Comparison of ENCODE assay signal across 14 cellular contexts in genomic region chr12:56130876-56131275, GRCh38. TPM values are rescaled to one million over a fixed set of nuclear protein-coding genes. Genes with fewer than 3 reads are reported as not detected.
DNase-seq lines count a peak whose midpoint lies in the region; ATAC-seq and TF ChIP-seq lines count a peak whose summit lies in the region.
"Had no signal": no experiment of that assay in that cellular context is flagged by ENCODE, and none has a peak within 500 bp of the region (broad histone marks: within the 10 kb centered on the region; RNA-seq: fewer than 3 reads in every experiment).

No MANE protein-coding gene starts in this region.

- H3K4me3 ChIP-seq in SK-N-SH (ENCODE audit: low read depth in 2 of 2, low read length in 1 of 2) (no peak overlapping the region), Loucy (ENCODE audit: low read length, poor library complexity, severe bottlenecking) (peak overlapping the region; percentile 87), gastrocnemius medialis (no peak overlapping the region)
- no peak overlapping the region for H3K4me3 ChIP-seq in effector memory CD4-positive, alpha-beta T cell (ENCODE audit: insufficient read depth, low read depth, low read length, poor library complexity, severe bottlenecking)
- H3K4me3 ChIP-seq: HAP-1 had no signal

- H3K4me2 ChIP-seq in SK-N-SH (peak overlapping the region; percentile 98; the same call in 1 of the 2 replicates), Loucy (ENCODE audit: low read depth, low read length, poor library complexity, severe bottlenecking) (peak overlapping the region; percentile 94)

- no peak for TF ChIP-seq RAD21 in SK-N-SH (IDR thresholded peaks at IDR 0.05; ENCODE audit: low read length)

- ATAC-seq in SK-N-SH treated with all-trans-retinoic acid at 6 μM for 48 hours = no peak
- ATAC-seq in gastrocnemius medialis = no peak
- no peak for ATAC-seq in GM21825 (IDR thresholded peaks at IDR 0.05; ENCODE audit: unreplicated experiment)
- ATAC-seq: foreskin keratinocyte had no signal

- POLR2A ChIA-PET in SK-N-SH (lab: Yijun Ruan, JAX) = no interaction called here

- no peaks in the 10 kb centered on the region for H3K27me3 ChIP-seq in SK-N-SH (ENCODE audit: insufficient read depth)
- H3K27me3 ChIP-seq in Loucy (ENCODE audit: insufficient read depth, low read length, poor library complexity, severe bottlenecking) = no peaks in the 10 kb centered on the region
- H3K27me3 ChIP-seq in effector memory CD4-positive, alpha-beta T cell (replicated peaks; ENCODE audit: control insufficient read depth, insufficient read depth, low read length, poor library complexity, severe bottlenecking) = no peaks in the 10 kb centered on the region
- H3K27me3 ChIP-seq in gastrocnemius medialis = no peaks in the 10 kb centered on the region
- H3K27me3 ChIP-seq: dorsolateral prefrontal cortex, foreskin keratinocyte had no signal

- in situ Hi-C loops in gastrocnemius medialis (cut with MboI; ENCODE audit: low sequenced_read_pairs in 4 of 4) = no loop called here

- TF ChIP-seq CTCF in SK-N-SH (IDR thresholded peaks at IDR 0.05) (no peak), Loucy (conservative IDR thresholded peaks at IDR 0.05; ENCODE audit: low read length) (no peak), gastrocnemius medialis (IDR thresholded peaks at IDR 0.05 in 4 of 5, conservative IDR thresholded peaks at IDR 0.05 in 1 of 5) (no peak)

- TF ChIP-seq POLR2A in gastrocnemius medialis (IDR thresholded peaks at IDR 0.05) = no peak

- WGBS in SK-N-SH (ENCODE audit: low lambda C conversion rate) = 98% methylated on average over 4 of the region's 4 CpGs

- peaks cover 13 to 23% of the 10 kb centered on the region in 2 experiments for H3K4me1 ChIP-seq in SK-N-SH (ENCODE audit: control insufficient read depth in 1 of 2, insufficient read depth in 2 of 2, low read depth in 1 of 2, low read length in 1 of 2)
- peaks cover 41% of the 10 kb centered on the region for H3K4me1 ChIP-seq in Loucy (ENCODE audit: insufficient read depth, low read length, poor library complexity, severe bottlenecking)
- peaks cover 30% of the 10 kb centered on the region for H3K4me1 ChIP-seq in effector memory CD4-positive, alpha-beta T cell (ENCODE audit: control insufficient read depth, insufficient read depth, low read length, poor library complexity, severe bottlenecking)
- peaks cover 29 to 30% of the 10 kb centered on the region in 2 donors for H3K4me1 ChIP-seq in gastrocnemius medialis

- H3K9ac ChIP-seq in SK-N-SH (no peak overlapping the region), Loucy (ENCODE audit: low read depth, low read length, poor library complexity, severe bottlenecking) (peak overlapping the region; percentile 86)

- H3F3A ChIP-seq in SK-N-SH (replicated peaks; ENCODE audit: insufficient read depth) (peaks cover 18% of the 10 kb centered on the region), Loucy (ENCODE audit: low read depth) (peaks cover 7% of the 10 kb centered on the region)

- H3K36me3 ChIP-seq in SK-N-SH (replicated peaks in 1 of 2; ENCODE audit: control insufficient read depth in 1 of 2, insufficient read depth in 2 of 2, low read length in 1 of 2) (peaks cover 38 to 47% of the 10 kb centered on the region in 2 experiments), Loucy (ENCODE audit: insufficient read depth, low read length) (peaks cover 33% of the 10 kb centered on the region; the same call in 1 of the 2 replicates), gastrocnemius medialis (peaks cover 0 to 56% of the 10 kb centered on the region in 2 donors)
- H3K36me3 ChIP-seq in effector memory CD4-positive, alpha-beta T cell (ENCODE audit: control insufficient read depth, insufficient read depth, low read length) = peaks cover 53% of the 10 kb centered on the region

- H3K27ac ChIP-seq in SK-N-SH (ENCODE audit: low read depth in 2 of 2, low read length in 1 of 2) = no peak overlapping the region
- peak overlapping the region; percentile 76 for H3K27ac ChIP-seq in effector memory CD4-positive, alpha-beta T cell (ENCODE audit: insufficient read depth, low read length, poor library complexity, severe bottlenecking)
- H3K27ac ChIP-seq in gastrocnemius medialis = peak overlapping the region; percentile 92 to 99 (median 98)
- H3K27ac ChIP-seq: foreskin keratinocyte had no signal

- H3K9me2 ChIP-seq in SK-N-SH (no peaks in the 10 kb centered on the region), Loucy (replicated peaks; ENCODE audit: low read depth, low read length) (no peaks in the 10 kb centered on the region)

- intact Hi-C loops in gastrocnemius medialis (cut with DNase I; ENCODE audit: low total_unique reads) = no loop called here

- peaks cover 39% of the 10 kb centered on the region for H3K79me2 ChIP-seq in SK-N-SH (ENCODE audit: insufficient read depth)
- H3K79me2 ChIP-seq in Loucy (ENCODE audit: insufficient read depth, low read length) = peaks cover 42% of the 10 kb centered on the region

- H4K20me1 ChIP-seq in SK-N-SH (ENCODE audit: insufficient read depth) (no peaks in the 10 kb centered on the region), Loucy (ENCODE audit: insufficient read depth, low read length, poor library complexity, severe bottlenecking) (peaks cover 5% of the 10 kb centered on the region)

- TF ChIP-seq EP300 in SK-N-SH (IDR thresholded peaks at IDR 0.05; ENCODE audit: borderline replicate concordance in 1 of 2, low read depth in 1 of 2, low read length in 1 of 2) = no peak

- CTCF ChIA-PET in SK-N-SH (lab: Yijun Ruan, JAX) = interaction anchor here (1.4 to 16.0 kb wide), 2 partner anchors 55 to 75 kb away, joined by 4 to 272 read pairs; partner anchors contain the start of gene SMARCC2

- no peaks in the 10 kb centered on the region for H3K9me3 ChIP-seq in SK-N-SH
- H3K9me3 ChIP-seq in Loucy (ENCODE audit: insufficient read depth, low read depth, low read length) = no peaks in the 10 kb centered on the region
- no peaks in the 10 kb centered on the region for H3K9me3 ChIP-seq in effector memory CD4-positive, alpha-beta T cell (ENCODE audit: control insufficient read depth, low read length)
- H3K9me3 ChIP-seq in gastrocnemius medialis = no peaks in the 10 kb centered on the region
- H3K9me3 ChIP-seq: HAP-1 had no signal

- H2AFZ ChIP-seq in SK-N-SH (ENCODE audit: low read depth) (no peak overlapping the region), Loucy (ENCODE audit: low read length) (no peak overlapping the region)

- DNase-seq in SK-N-SH (no peak), gastrocnemius medialis (no peak), SKM-1 (lab: John Stamatoyannopoulos, UW; ENCODE audit: unreplicated experiment) (no peak)
- no peak for DNase-seq in effector memory CD4-positive, alpha-beta T cell
- no peak for DNase-seq in activated CD4-positive, CD25-positive, alpha-beta regulatory T cell (lab: John Stamatoyannopoulos, UW)
- DNase-seq: 8988T; activated CD4-positive, alpha-beta T cell treated with anti-CD3 and anti-CD28 coated beads, Interleukin-2, amount 50 U/mL, for 48 hours; dorsolateral prefrontal cortex; foreskin keratinocyte; retina had no signal

TF ChIP-seq in SK-N-SH, 30 proteins besides CTCF, POLR2A, EP300 and RAD21 (continues in another document):
- TF ChIP-seq EZH2phosphoT487 (IDR thresholded peaks at IDR 0.05; ENCODE audit: borderline replicate concordance, low read depth) = no peak
- no peak for TF ChIP-seq FOSL2 (IDR thresholded peaks at IDR 0.05; ENCODE audit: borderline replicate concordance, low read depth)
- TF ChIP-seq RCOR1 (IDR thresholded peaks at IDR 0.05; ENCODE audit: low read length) = no peak
- TF ChIP-seq MAX (IDR thresholded peaks at IDR 0.05; ENCODE audit: low read depth) = no peak
- TF ChIP-seq RXRA (IDR thresholded peaks at IDR 0.05; ENCODE audit: borderline replicate concordance, low read depth) = no peak
- TF ChIP-seq FOXJ3 (CRISPR knock-in tag; IDR thresholded peaks at IDR 0.05) = no peak
- TF ChIP-seq SMC3 (IDR thresholded peaks at IDR 0.05; ENCODE audit: low read depth, low read length) = no peak

TF ChIP-seq in SK-N-SH treated with all-trans-retinoic acid at 6 μM for 48 hours, 23 proteins besides CTCF, POLR2A, EP300 and RAD21 (continues in another document):
- no peak for TF ChIP-seq ZNF565 (CRISPR knock-in tag; conservative IDR thresholded peaks at IDR 0.05; ENCODE audit: low read depth)
- TF ChIP-seq ZNF70 (CRISPR knock-in tag; IDR thresholded peaks at IDR 0.05) = no peak
- no peak for TF ChIP-seq ISL1 (CRISPR knock-in tag; IDR thresholded peaks at IDR 0.05)
- no peak for TF ChIP-seq PATZ1 (CRISPR knock-in tag; IDR thresholded peaks at IDR 0.05; ENCODE audit: borderline replicate concordance)

RNA-seq across cellular contexts. Expression of gene ESYT1, which starts 2.8 kb away (rescaled TPM):
- 132 and 143 TPM in 2 replicates for polyA plus RNA-seq in SK-N-SH (2012; rRNA removed)
- polyA plus RNA-seq in SK-N-SH (2012; cell fraction: cytosol; rRNA removed) = 76.6 and 100 TPM in 2 replicates
- 203 and 237 TPM in 2 replicates for polyA plus RNA-seq in SK-N-SH (2012; cell fraction: nucleus; rRNA removed)
- 10 to 100 TPM; 45.9 to 77.7 (median 62.1) TPM for total RNA-seq in gastrocnemius medialis

RNA-seq across cellular contexts. Expression of gene ZC3H10, which starts 12.8 kb away (rescaled TPM):
- polyA plus RNA-seq in SK-N-SH (2012; rRNA removed) = 1.9 and 2.0 TPM in 2 replicates
- polyA plus RNA-seq in SK-N-SH (2012; cell fraction: cytosol; rRNA removed) = 1.1 and 1.3 TPM in 2 replicates
- polyA plus RNA-seq in SK-N-SH (2012; cell fraction: nucleus; rRNA removed) = 4.3 and 4.4 TPM in 2 replicates
- total RNA-seq in gastrocnemius medialis = 1 to 10 TPM; 3.1 to 9.1 (median 3.7) TPM

RNA-seq across cellular contexts. Expression of gene RPL41, which starts 14.4 kb away (rescaled TPM):
- 11,334 and 12,464 TPM in 2 replicates for polyA plus RNA-seq in SK-N-SH (2012; rRNA removed)
- polyA plus RNA-seq in SK-N-SH (2012; cell fraction: cytosol; rRNA removed) = 13,670 and 22,985 TPM in 2 replicates
- polyA plus RNA-seq in SK-N-SH (2012; cell fraction: nucleus; rRNA removed) = 3,083 and 6,187 TPM in 2 replicates
- 1,000 to 10,000 TPM; 1,323 to 2,217 (median 1,977) TPM for total RNA-seq in gastrocnemius medialis

RNA-seq across cellular contexts. Expression of gene MYL6B, which starts 21.5 kb away (rescaled TPM):
- polyA plus RNA-seq in SK-N-SH (2012; rRNA removed) = 203 and 234 TPM in 2 replicates
- 217 and 220 TPM in 2 replicates for polyA plus RNA-seq in SK-N-SH (2012; cell fraction: cytosol; rRNA removed)
- polyA plus RNA-seq in SK-N-SH (2012; cell fraction: nucleus; rRNA removed) = 99.3 and 133 TPM in 2 replicates
- 100 to 1,000 TPM; 159 to 334 (median 198) TPM for total RNA-seq in gastrocnemius medialis

RNA-seq across cellular contexts. Expression of gene PA2G4, which starts 26.5 kb away (rescaled TPM):
- 207 and 213 TPM in 2 replicates for polyA plus RNA-seq in SK-N-SH (2012; rRNA removed)
- 228 and 238 TPM in 2 replicates for polyA plus RNA-seq in SK-N-SH (2012; cell fraction: cytosol; rRNA removed)
- polyA plus RNA-seq in SK-N-SH (2012; cell fraction: nucleus; rRNA removed) = 79.9 and 168 TPM in 2 replicates
- 100 to 1,000 TPM; 109 to 204 (median 127) TPM for total RNA-seq in gastrocnemius medialis

Comparison
In these comparisons a context has a peak if more than half of its experiments do, and no peak if none do; other contexts are left out.
1. H3K27ac ChIP-seq: peak in effector memory CD4-positive, alpha-beta T cell (single experiment) and gastrocnemius medialis (4 of 4); none in SK-N-SH (0 of 2).